1 cellular context compared by ENCODE assay signal in genomic region chr2:8090748-8091700, GRCh38.
TF ChIP-seq lines count a peak whose summit lies in the region.

No MANE protein-coding gene starts in this region.

TF ChIP-seq in HepG2, 621 proteins besides CTCF, POLR2A, EP300 and RAD21 (continued from another document and continues in another):
- TF ChIP-seq PRDM4 (CRISPR knock-in tag; IDR thresholded peaks at IDR 0.05; ENCODE audit: borderline replicate concordance) (no peak), CBX1 (IDR thresholded peaks at IDR 0.05; ENCODE audit: low read depth) (peak; percentile 82), ZNF788 (CRISPR knock-in tag; IDR thresholded peaks at IDR 0.05; ENCODE audit: borderline replicate concordance) (peak; percentile 82; the same call in 1 of the 2 replicates), ARNT2 (CRISPR knock-in tag; IDR thresholded peaks at IDR 0.05; ENCODE audit: low read depth) (peak; percentile 57; the same call in 1 of the 2 replicates), ZNF687 (CRISPR knock-in tag; IDR thresholded peaks at IDR 0.05) (peak; percentile 60; the same call in 1 of the 2 replicates), U2AF2 (IDR thresholded peaks at IDR 0.05; ENCODE audit: low read depth, low read length) (no peak), ZBTB42 (CRISPR knock-in tag; IDR thresholded peaks at IDR 0.05) (no peak), THAP9 (CRISPR knock-in tag; IDR thresholded peaks at IDR 0.05; ENCODE audit: borderline replicate concordance) (peak; percentile 63; the same call in 1 of the 2 replicates), BCL3 (CRISPR knock-in tag; IDR thresholded peaks at IDR 0.05) (peak; percentile 67; the same call in 1 of the 2 replicates), ZNF318 (CRISPR knock-in tag; IDR thresholded peaks at IDR 0.05) (0 out of 2 replicates have a peak, but pooled peaks have one; percentile 52), ZMAT5 (CRISPR knock-in tag; IDR thresholded peaks at IDR 0.05; ENCODE audit: borderline replicate concordance, low read depth) (no peak), ZBTB7A (CRISPR knock-in tag; IDR thresholded peaks at IDR 0.05) (no peak), CBX5 (CRISPR knock-in tag; IDR thresholded peaks at IDR 0.05; ENCODE audit: borderline replicate concordance) (peak; percentile 98), IKZF4 (CRISPR knock-in tag; IDR thresholded peaks at IDR 0.05; ENCODE audit: borderline replicate concordance, low read depth, not compliant biosample characterization) (no peak), SMYD3 (CRISPR knock-in tag; IDR thresholded peaks at IDR 0.05) (no peak; the same call in 1 of the 2 replicates), ZNF557 (CRISPR knock-in tag; IDR thresholded peaks at IDR 0.05) (no peak), ZNF160 (CRISPR knock-in tag; IDR thresholded peaks at IDR 0.05) (no peak), CREB3 (CRISPR knock-in tag; IDR thresholded peaks at IDR 0.05) (no peak), ZNF558 (CRISPR knock-in tag; IDR thresholded peaks at IDR 0.05; ENCODE audit: borderline replicate concordance) (peak; percentile 59; the same call in 1 of the 2 replicates), MEF2D (CRISPR knock-in tag; IDR thresholded peaks at IDR 0.05) (peak; percentile 60), PCBP2 (optimal IDR thresholded peaks at IDR 0.05; ENCODE audit: low read depth, low read length, poor library complexity, severe bottlenecking) (no peak), ZNF550 (CRISPR knock-in tag; IDR thresholded peaks at IDR 0.05; ENCODE audit: borderline replicate concordance) (no peak), CBFB (CRISPR knock-in tag; IDR thresholded peaks at IDR 0.05) (no peak), ZNF761 (CRISPR knock-in tag; conservative IDR thresholded peaks at IDR 0.05) (peak; percentile 90), FOXK1 (CRISPR knock-in tag; IDR thresholded peaks at IDR 0.05; ENCODE audit: borderline replicate concordance, low read depth) (peak; percentile 86), MEIS2 (CRISPR knock-in tag; IDR thresholded peaks at IDR 0.05) (peak; percentile 73; the same call in 1 of the 2 replicates), CEBPG (CRISPR knock-in tag; IDR thresholded peaks at IDR 0.05) (peak; percentile 90), ZNF639 (CRISPR knock-in tag; conservative IDR thresholded peaks at IDR 0.05) (no peak), TBX2 (CRISPR knock-in tag; IDR thresholded peaks at IDR 0.05; ENCODE audit: borderline replicate concordance) (peak; percentile 96), ZNF616 (CRISPR knock-in tag; IDR thresholded peaks at IDR 0.05; ENCODE audit: low read depth) (no peak), ERF (CRISPR knock-in tag; IDR thresholded peaks at IDR 0.05) (peak; percentile 96), ZNF362 (CRISPR knock-in tag; IDR thresholded peaks at IDR 0.05; ENCODE audit: borderline replicate concordance) (peak; percentile 67; the same call in 1 of the 2 replicates), ZNF709 (CRISPR knock-in tag; IDR thresholded peaks at IDR 0.05) (peak; percentile 87; the same call in 1 of the 2 replicates)
